In genomic region chr6:1040393-1040792, GRCh38 we compare ENCODE assay signal across 36 cellular contexts.
"Had no signal": no experiment of that assay in that cellular context is flagged by ENCODE, and none has a peak within 500 bp of the region (broad histone marks: within the 10 kb centered on the region; RNA-seq: fewer than 3 reads in every experiment).

No MANE protein-coding gene starts in this region.

- DNase-seq: activated CD4-positive, alpha-beta memory T cell treated with anti-CD3 and anti-CD28 coated beads, Interleukin-2, amount 10 ng/mL, durations not matched to agents 7 days and 5 days; activated CD4-positive, alpha-beta T cell treated with anti-CD3 and anti-CD28 coated beads for 1 hour; activated CD4-positive, alpha-beta T cell treated with anti-CD3 and anti-CD28 coated beads for 48 hours; activated CD4-positive, CD25-positive, alpha-beta regulatory T cell; activated CD8-positive, alpha-beta memory T cell treated with anti-CD3 and anti-CD28 coated beads for 24 hours; activated CD8-positive, alpha-beta memory T cell treated with anti-CD3 and anti-CD28 coated beads, Interleukin-2, amount 10 ng/mL, durations not matched to agents 7 days and 5 days; activated CD8-positive, alpha-beta memory T cell treated with anti-CD3 and anti-CD28 coated beads, Interleukin-2, amount 50 U/mL, for 48 hours; activated gamma-delta T cell; activated naive CD4-positive, alpha-beta T cell treated with Interleukin-2 at 50 U/mL for 16 hours; activated T-cell treated with anti-CD3 and anti-CD28 coated beads, Interleukin-2, amount 50 U/mL, for 72 hours; adrenal gland; body of pancreas; caudate nucleus; NCI-H1092 treated with DMSO at 0.1 percent for 48 hours; NCI-H1417; NCI-H146; NCI-H187; NCI-H2029 treated with DMSO at 0.1 percent for 48 hours; NCI-H2107; NCI-H2171; NCI-H510A; NCI-H526; NCI-H748 treated with DMSO at 0.1 percent for 48 hours; NK-92 treated with Interleukin-12 subunit alpha and Interleukin-12 subunit beta, amount 100 ng/mL, for 24 hours; PC-3; SHP77; SK-N-SH; T-helper 1 cell; T-helper 2 cell; T-helper 9 cell; WERI-Rb-1 had no signal

- H3K27me3 ChIP-seq: body of pancreas had no signal

- H3K36me3 ChIP-seq: adrenal gland, breast epithelium, SJSA1, WERI-Rb-1 had no signal

- H3K9me3 ChIP-seq: adrenal gland, body of pancreas, breast epithelium, SJSA1, SK-N-SH had no signal

- H3K4me3 Mint-ChIP-seq: activated CD4-positive, alpha-beta memory T cell treated with anti-CD3 and anti-CD28 coated beads, Interleukin-2, amount 10 ng/mL, durations not matched to agents 7 days and 5 days; activated CD8-positive, alpha-beta memory T cell treated with anti-CD3 and anti-CD28 coated beads, Interleukin-2, amount 10 ng/mL, durations not matched to agents 7 days and 5 days; activated naive CD4-positive, alpha-beta T cell treated with anti-CD3 and anti-CD28 coated beads, Interleukin-2, amount 50 U/mL, for 24 hours; activated T-cell treated with anti-CD3 and anti-CD28 coated beads, Interleukin-2, amount 50 U/mL, for 72 hours; activated T-helper 17 cell treated with anti-CD3 and anti-CD28 coated beads, Interleukin-2, amount 50 U/mL, for 72 hours had no signal

- H3K27ac ChIP-seq: adrenal gland, body of pancreas, breast epithelium, SJSA1, WERI-Rb-1 had no signal

- ATAC-seq: activated CD8-positive, alpha-beta memory T cell treated with anti-CD3 and anti-CD28 coated beads, Interleukin-2, amount 10 ng/mL, durations not matched to agents 7 days and 5 days; activated T-cell treated with anti-CD3 and anti-CD28 coated beads, Interleukin-2, amount 50 U/mL, for 72 hours; activated T-helper 17 cell treated with anti-CD3 and anti-CD28 coated beads, Interleukin-2, amount 50 U/mL, for 72 hours; body of pancreas; K562; PC-3 had no signal

- H3K4me1 Mint-ChIP-seq: activated CD4-positive, alpha-beta memory T cell treated with anti-CD3 and anti-CD28 coated beads, Interleukin-2, amount 10 ng/mL, durations not matched to agents 7 days and 5 days; activated CD8-positive, alpha-beta memory T cell treated with anti-CD3 and anti-CD28 coated beads, Interleukin-2, amount 10 ng/mL, durations not matched to agents 7 days and 5 days; activated naive CD4-positive, alpha-beta T cell treated with anti-CD3 and anti-CD28 coated beads, Interleukin-2, amount 50 U/mL, for 24 hours; activated T-helper 17 cell treated with anti-CD3 and anti-CD28 coated beads, Interleukin-2, amount 50 U/mL, for 72 hours had no signal

- H3K4me1 ChIP-seq: adrenal gland, breast epithelium had no signal

- H3K36me3 Mint-ChIP-seq: activated CD8-positive, alpha-beta memory T cell treated with anti-CD3 and anti-CD28 coated beads, Interleukin-2, amount 10 ng/mL, durations not matched to agents 7 days and 5 days; activated naive CD4-positive, alpha-beta T cell treated with anti-CD3 and anti-CD28 coated beads, Interleukin-2, amount 50 U/mL, for 24 hours had no signal

- H3K9me3 Mint-ChIP-seq: activated CD4-positive, alpha-beta memory T cell treated with anti-CD3 and anti-CD28 coated beads, Interleukin-2, amount 10 ng/mL, durations not matched to agents 7 days and 5 days; activated naive CD4-positive, alpha-beta T cell treated with anti-CD3 and anti-CD28 coated beads, Interleukin-2, amount 50 U/mL, for 24 hours; activated T-helper 17 cell treated with anti-CD3 and anti-CD28 coated beads, Interleukin-2, amount 50 U/mL, for 72 hours had no signal

- H3K4me3 ChIP-seq: adrenal gland, body of pancreas, breast epithelium, K562, SJSA1 had no signal

- H3K27ac Mint-ChIP-seq: activated CD4-positive, alpha-beta memory T cell treated with anti-CD3 and anti-CD28 coated beads, Interleukin-2, amount 10 ng/mL, durations not matched to agents 7 days and 5 days; activated CD8-positive, alpha-beta memory T cell treated with anti-CD3 and anti-CD28 coated beads, Interleukin-2, amount 10 ng/mL, durations not matched to agents 7 days and 5 days; activated naive CD4-positive, alpha-beta T cell treated with anti-CD3 and anti-CD28 coated beads, Interleukin-2, amount 50 U/mL, for 24 hours; activated T-cell treated with anti-CD3 and anti-CD28 coated beads, Interleukin-2, amount 50 U/mL, for 72 hours; activated T-helper 17 cell treated with anti-CD3 and anti-CD28 coated beads, Interleukin-2, amount 50 U/mL, for 72 hours had no signal
